8 cellular contexts compared by ENCODE assay signal in the genomic region with DNA sequence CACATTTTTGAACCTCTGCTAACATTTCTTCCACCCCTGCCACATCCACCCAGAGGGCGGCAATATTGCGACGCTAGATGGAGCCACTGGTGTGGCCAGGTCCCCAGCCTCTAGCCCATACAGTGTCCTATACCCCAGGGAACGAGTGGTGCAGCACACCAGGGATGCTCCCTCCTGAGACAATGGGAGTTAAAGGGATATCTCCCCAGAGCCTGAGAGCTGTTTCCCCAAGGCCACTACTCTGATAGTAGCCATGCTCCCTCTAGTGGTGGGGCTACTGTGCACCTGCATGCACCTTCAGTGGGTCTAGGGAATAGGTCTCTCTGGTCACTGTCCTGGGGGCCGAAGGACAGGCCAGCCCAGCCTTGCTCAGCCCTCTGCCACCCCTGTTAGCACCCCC.
DNase-seq lines count a peak whose midpoint lies in the region; ATAC-seq and TF ChIP-seq lines count a peak whose summit lies in the region.

No MANE protein-coding gene starts in this region.

- no peak for TF ChIP-seq EP300 in Ishikawa (IDR thresholded peaks at IDR 0.05; ENCODE audit: borderline replicate concordance)

- ATAC-seq in GM18498 (IDR thresholded peaks at IDR 0.05; ENCODE audit: unreplicated experiment) (peak; percentile 60), lower lobe of right lung (peak; percentile 61 to 67)

- H3K27ac ChIP-seq in WERI-Rb-1 (no peak overlapping the region), lower lobe of right lung (no peak overlapping the region)
- no peak overlapping the region for H3K27ac ChIP-seq in effector memory CD4-positive, alpha-beta T cell (ENCODE audit: insufficient read depth, low read length, poor library complexity, severe bottlenecking)

- H3K4me3 ChIP-seq in WERI-Rb-1 (ENCODE audit: low read depth, low read length) (no peak overlapping the region), lower lobe of right lung (no peak overlapping the region)
- H3K4me3 ChIP-seq in effector memory CD4-positive, alpha-beta T cell (ENCODE audit: insufficient read depth, low read depth, low read length, poor library complexity, severe bottlenecking): no peak overlapping the region

- H3K9me3 ChIP-seq in WERI-Rb-1 (ENCODE audit: severe bottlenecking): no peaks in the 10 kb centered on the region
- no peaks in the 10 kb centered on the region for H3K9me3 ChIP-seq in lower lobe of right lung
- no peaks in the 10 kb centered on the region for H3K9me3 ChIP-seq in effector memory CD4-positive, alpha-beta T cell (ENCODE audit: control insufficient read depth, low read length)

- no peaks in the 10 kb centered on the region for H3K4me1 ChIP-seq in lower lobe of right lung
- no peaks in the 10 kb centered on the region for H3K4me1 ChIP-seq in effector memory CD4-positive, alpha-beta T cell (ENCODE audit: control insufficient read depth, insufficient read depth, low read length, poor library complexity, severe bottlenecking)

- TF ChIP-seq CTCF in WERI-Rb-1 (IDR thresholded peaks at IDR 0.05; ENCODE audit: low read depth, low read length): peak; percentile 91
- peak; percentile 48 for TF ChIP-seq CTCF in lower lobe of right lung (IDR thresholded peaks at IDR 0.05)

- peak; percentile 23; the same call in 1 of the 2 replicates for TF ChIP-seq RAD21 in Ishikawa (IDR thresholded peaks at IDR 0.05; ENCODE audit: low read depth)

- intact Hi-C loops in lower lobe of right lung (cut with DNase I): no loop called here

- DNase-seq in COLO668 (lab: John Stamatoyannopoulos, UW; ENCODE audit: unreplicated experiment): peak; percentile 54
- DNase-seq in WERI-Rb-1: peak; percentile 79
- peak; percentile 36 for DNase-seq in lower lobe of right lung
- DNase-seq in NCI-H128 (lab: John Stamatoyannopoulos, UW; ENCODE audit: unreplicated experiment): no peak
- DNase-seq in effector memory CD4-positive, alpha-beta T cell: no peak
- DNase-seq in pons (ENCODE audit: low spot score): no peak

- no peaks in the 10 kb centered on the region for H3K36me3 ChIP-seq in WERI-Rb-1
- H3K36me3 ChIP-seq in lower lobe of right lung: no peaks in the 10 kb centered on the region
- no peaks in the 10 kb centered on the region for H3K36me3 ChIP-seq in effector memory CD4-positive, alpha-beta T cell (ENCODE audit: control insufficient read depth, insufficient read depth, low read length)

- H3K27me3 ChIP-seq in WERI-Rb-1 (ENCODE audit: insufficient read depth, low read depth, severe bottlenecking) (no peaks in the 10 kb centered on the region), lower lobe of right lung (ENCODE audit: low read depth) (no peaks in the 10 kb centered on the region)
- H3K27me3 ChIP-seq in effector memory CD4-positive, alpha-beta T cell (replicated peaks; ENCODE audit: control insufficient read depth, insufficient read depth, low read length, poor library complexity, severe bottlenecking): no peaks in the 10 kb centered on the region

TF ChIP-seq in Ishikawa, 13 proteins besides CTCF, POLR2A, EP300 and RAD21:
- TF ChIP-seq TCF12 (IDR thresholded peaks at IDR 0.05; ENCODE audit: low read depth): no peak
- no peak for TF ChIP-seq TAF1 (IDR thresholded peaks at IDR 0.05; ENCODE audit: low read depth)
- TF ChIP-seq CEBPB (IDR thresholded peaks at IDR 0.05): no peak
- TF ChIP-seq, protein P1, sequence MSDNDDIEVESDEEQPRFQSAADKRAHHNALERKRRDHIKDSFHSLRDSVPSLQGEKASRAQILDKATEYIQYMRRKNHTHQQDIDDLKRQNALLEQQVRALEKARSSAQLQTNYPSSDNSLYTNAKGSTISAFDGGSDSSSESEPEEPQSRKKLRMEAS (IDR thresholded peaks at IDR 0.05): no peak
- no peak for TF ChIP-seq TEAD4 (IDR thresholded peaks at IDR 0.05)
- TF ChIP-seq, protein P2, sequence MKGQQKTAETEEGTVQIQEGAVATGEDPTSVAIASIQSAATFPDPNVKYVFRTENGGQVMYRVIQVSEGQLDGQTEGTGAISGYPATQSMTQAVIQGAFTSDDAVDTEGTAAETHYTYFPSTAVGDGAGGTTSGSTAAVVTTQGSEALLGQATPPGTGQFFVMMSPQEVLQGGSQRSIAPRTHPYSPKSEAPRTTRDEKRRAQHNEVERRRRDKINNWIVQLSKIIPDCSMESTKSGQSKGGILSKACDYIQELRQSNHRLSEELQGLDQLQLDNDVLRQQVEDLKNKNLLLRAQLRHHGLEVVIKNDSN (IDR thresholded peaks at IDR 0.05): no peak

Comparison
In these comparisons a context has a peak if more than half of its experiments do, and no peak if none do; other contexts are left out.
1. DNase-seq: peak in COLO668 (single experiment), WERI-Rb-1 (single experiment) and lower lobe of right lung (single experiment); none in NCI-H128 (single experiment), effector memory CD4-positive, alpha-beta T cell (0 of 3) and pons (single experiment).